Comparison of ENCODE assay signal across 8 cellular contexts in genomic region chr15:82046668-82047492, GRCh38.
A peak's percentile ranks its signal among the peaks of the same experiment; 100 is the strongest.
DNase-seq lines count a peak whose midpoint lies in the region; ATAC-seq and TF ChIP-seq lines count a peak whose summit lies in the region.

No MANE protein-coding gene starts in this region.

- TF ChIP-seq CTCF in AG09319 (IDR thresholded peaks at IDR 0.05; ENCODE audit: low read depth, low read length), result peak; percentile 63
- TF ChIP-seq CTCF in choroid plexus epithelial cell (conservative IDR thresholded peaks at IDR 0.05; ENCODE audit: low read depth, low read length), result peak; percentile 71

- ATAC-seq in HG03196 (IDR thresholded peaks at IDR 0.05; ENCODE audit: unreplicated experiment), result peak; percentile 72

- peak overlapping the region; percentile 75 for H3K4me3 ChIP-seq in choroid plexus epithelial cell (ENCODE audit: low read depth, low read length)

- peak; percentile 63 for TF ChIP-seq POLR2A in GM18951 (IDR thresholded peaks at IDR 0.05; ENCODE audit: extremely low read depth, insufficient read depth, insufficient read length)

- DNase-seq in AG09319 (ENCODE audit: extremely low read depth, low read depth) (peak; percentile 76), NCI-H345 (lab: John Stamatoyannopoulos, UW) (peak; percentile 93), choroid plexus epithelial cell (ENCODE audit: low read depth) (peak; percentile 91), left kidney (ENCODE audit: low read depth, low spot score) (peak; percentile 98)
- peak; percentile 75 to 77 for DNase-seq in activated CD4-positive, alpha-beta T cell treated with anti-CD3 and anti-CD28 coated beads for 24 hours (ENCODE audit: low read depth in 2 of 2)
- DNase-seq in stimulated activated CD4-positive, alpha-beta T cell treated with anti-CD3 and anti-CD28 coated beads, Interleukin-1b, Interleukin-23, amount 100 ng/mL, for 4 hours (ENCODE audit: low read depth in 2 of 2), result peak; percentile 81 to 86

- in situ Hi-C loops in GM18951 (cut with MboI; ENCODE audit: low sequenced_read_pairs, unreplicated experiment), result no loop called here

Comparison
In these comparisons a context has a peak if more than half of its experiments do, and no peak if none do; other contexts are left out.
1. Peak in every context shown above with its lines: DNase-seq, ATAC-seq and H3K4me3 ChIP-seq.